ENCODE assay signal across 1 cellular context in genomic region chr10:77313066-77313750, GRCh38.
TF ChIP-seq lines count a peak whose summit lies in the region.

No MANE protein-coding gene starts in this region.

TF ChIP-seq in H1, 55 proteins besides CTCF, POLR2A, EP300 and RAD21 (continued from another document):
- TF ChIP-seq BCL11A (IDR thresholded peaks at IDR 0.05; ENCODE audit: low read depth in 2 of 2, low read length in 2 of 2) (no peak), NRF1 (IDR thresholded peaks at IDR 0.05; ENCODE audit: low read depth, low read length) (no peak), SAP30 (IDR thresholded peaks at IDR 0.05; ENCODE audit: insufficient read depth, insufficient replicate concordance, low read length) (no peak), TEAD4 (IDR thresholded peaks at IDR 0.05; ENCODE audit: low read depth, low read length) (no peak)
